Comparison of ENCODE assay signal across 25 cellular contexts in genomic region chr19:39661565-39661964, GRCh38. TPM values are rescaled to one million over a fixed set of nuclear protein-coding genes. Genes with fewer than 3 reads are reported as not detected.
DNase-seq lines count a peak whose midpoint lies in the region; ATAC-seq, FAIRE-seq and TF ChIP-seq lines count a peak whose summit lies in the region.
"Had no signal": no experiment of that assay in that cellular context is flagged by ENCODE, and none has a peak within 500 bp of the region (broad histone marks: within the 10 kb centered on the region; RNA-seq: fewer than 3 reads in every experiment).

No MANE protein-coding gene starts in this region.

- H3K4me3 Mint-ChIP-seq in activated CD4-positive, alpha-beta T cell treated with anti-CD3 and anti-CD28 coated beads for 36 hours = no peak overlapping the region
- no peak overlapping the region for H3K4me3 Mint-ChIP-seq in activated CD4-positive, alpha-beta T cell treated with anti-CD3 and anti-CD28 coated beads, Interleukin-2, amount 10 ng/mL, durations not matched to agents 24 days and 14 days
- peak overlapping the region; percentile 25 for H3K4me3 Mint-ChIP-seq in T-helper 17 cell
- no peak overlapping the region for H3K4me3 Mint-ChIP-seq in stimulated activated effector memory CD8-positive, alpha-beta T cell treated with anti-CD3 and anti-CD28 coated beads, Interleukin-12 subunit alpha, Interleukin-12 subunit beta, amount 100 ng/mL, for 72 hours
- H3K4me3 Mint-ChIP-seq: CD4-positive, CD25-positive, alpha-beta regulatory T cell; CD8-positive, alpha-beta memory T cell had no signal

- no peak overlapping the region for H3K27ac Mint-ChIP-seq in activated CD4-positive, alpha-beta T cell treated with anti-CD3 and anti-CD28 coated beads for 36 hours
- no peak overlapping the region for H3K27ac Mint-ChIP-seq in activated CD4-positive, alpha-beta T cell treated with anti-CD3 and anti-CD28 coated beads, Interleukin-2, amount 10 ng/mL, durations not matched to agents 24 days and 14 days
- H3K27ac Mint-ChIP-seq in T-helper 17 cell = no peak overlapping the region
- no peak overlapping the region for H3K27ac Mint-ChIP-seq in stimulated activated effector memory CD8-positive, alpha-beta T cell treated with anti-CD3 and anti-CD28 coated beads, Interleukin-12 subunit alpha, Interleukin-12 subunit beta, amount 100 ng/mL, for 72 hours
- H3K27ac Mint-ChIP-seq: CD4-positive, CD25-positive, alpha-beta regulatory T cell had no signal

- FAIRE-seq in A549 (lab: Jason Lieb, UNC) = peak; percentile 96
- FAIRE-seq: GM12878, GM19239 had no signal

- intact Hi-C loops in activated CD4-positive, alpha-beta T cell treated with anti-CD3 and anti-CD28 coated beads for 36 hours (cut with DNase I, micrococcal nuclease) = no loop called here
- intact Hi-C loops in activated CD4-positive, alpha-beta T cell treated with anti-CD3 and anti-CD28 coated beads, Interleukin-2, amount 10 ng/mL, durations not matched to agents 24 days and 14 days (cut with micrococcal nuclease) = no loop called here

- no peak overlapping the region for H3K4me2 ChIP-seq in A549

- H3K4me3 ChIP-seq in A549 = no peak overlapping the region
- H3K4me3 ChIP-seq: GM12878, GM23248, HAP-1 had no signal

- CTCF ChIA-PET in activated CD4-positive, alpha-beta T cell treated with anti-CD3 and anti-CD28 coated beads for 36 hours (lab: Charles Lee) = no interaction called here
- CTCF ChIA-PET in A549 (lab: Yijun Ruan, JAX) = interaction anchor here (1.0 to 5.0 kb wide), 5 partner anchors 12 to 182 kb away, joined by 3 to 58 read pairs (median 5); partner anchors contain the start of gene EID2

- TF ChIP-seq POLR2A in A549 (IDR thresholded peaks at IDR 0.05; ENCODE audit: low read length) = no peak

- no peak for TF ChIP-seq CTCF in A549 (IDR thresholded peaks at IDR 0.05)

- H3K27ac ChIP-seq in A549 = no peak overlapping the region
- H3K27ac ChIP-seq: GM23248 had no signal

- H3K9me3 ChIP-seq in A549 (peaks cover 13% of the 10 kb centered on the region), T-helper 17 cell (ENCODE audit: control insufficient read depth, low read length, poor library complexity, severe bottlenecking) (no peaks in the 10 kb centered on the region)
- H3K9me3 ChIP-seq: BE2C, HAP-1 had no signal

- H3K4me1 Mint-ChIP-seq in activated CD4-positive, alpha-beta T cell treated with anti-CD3 and anti-CD28 coated beads for 36 hours = peaks cover 3% of the 10 kb centered on the region
- H3K4me1 Mint-ChIP-seq in activated CD4-positive, alpha-beta T cell treated with anti-CD3 and anti-CD28 coated beads, Interleukin-2, amount 10 ng/mL, durations not matched to agents 24 days and 14 days = no peaks in the 10 kb centered on the region
- H3K4me1 Mint-ChIP-seq in T-helper 17 cell = peaks cover 5% of the 10 kb centered on the region
- no peaks in the 10 kb centered on the region for H3K4me1 Mint-ChIP-seq in stimulated activated effector memory CD8-positive, alpha-beta T cell treated with anti-CD3 and anti-CD28 coated beads, Interleukin-12 subunit alpha, Interleukin-12 subunit beta, amount 100 ng/mL, for 72 hours
- H3K4me1 Mint-ChIP-seq: CD4-positive, CD25-positive, alpha-beta regulatory T cell; CD8-positive, alpha-beta memory T cell had no signal

- no peak for TF ChIP-seq RAD21 in A549 (conservative IDR thresholded peaks at IDR 0.05 in 1 of 2, IDR thresholded peaks at IDR 0.05 in 1 of 2)

- no peaks in the 10 kb centered on the region for H3K4me1 ChIP-seq in A549
- H3K4me1 ChIP-seq: BE2C, HAP-1 had no signal

- no peak for TF ChIP-seq EP300 in A549 (IDR thresholded peaks at IDR 0.05)

- DNase-seq in activated CD4-positive, alpha-beta T cell treated with anti-CD3 and anti-CD28 coated beads for 36 hours = no peak
- DNase-seq in activated CD4-positive, alpha-beta T cell treated with anti-CD3 and anti-CD28 coated beads, Interleukin-2, amount 10 ng/mL, durations not matched to agents 24 days and 14 days = no peak
- no peak for DNase-seq in A549 (ENCODE audit: low read depth in 1 of 2, low spot score in 1 of 2)
- no peak for DNase-seq in T-helper 17 cell
- DNase-seq in stimulated activated effector memory CD8-positive, alpha-beta T cell treated with anti-CD3 and anti-CD28 coated beads, Interleukin-12 subunit alpha, Interleukin-12 subunit beta, amount 100 ng/mL, for 72 hours (ENCODE audit: low spot score in 2 of 2) = no peak
- DNase-seq in NCI-H226 = no peak
- no peak for DNase-seq in stimulated activated CD4-positive, alpha-beta T cell treated with anti-CD3 and anti-CD28 coated beads, Interleukin-2, amount 100 ng/mL, for 48 hours
- DNase-seq: 8988T; ACHN; BE2C; C1 segment of cervical spinal cord; CD4-positive, CD25-positive, alpha-beta regulatory T cell; CD8-positive, alpha-beta memory T cell; COR-L47; DMS 273 treated with DMSO at 0.1 percent for 48 hours; DMS53; DND-41; EL; GM23248 had no signal

- peaks cover 2% of the 10 kb centered on the region for H3K9me3 Mint-ChIP-seq in activated CD4-positive, alpha-beta T cell treated with anti-CD3 and anti-CD28 coated beads for 36 hours (ENCODE audit: low read depth)
- H3K9me3 Mint-ChIP-seq in activated CD4-positive, alpha-beta T cell treated with anti-CD3 and anti-CD28 coated beads, Interleukin-2, amount 10 ng/mL, durations not matched to agents 24 days and 14 days = peaks cover 11% of the 10 kb centered on the region
- no peaks in the 10 kb centered on the region for H3K9me3 Mint-ChIP-seq in stimulated activated effector memory CD8-positive, alpha-beta T cell treated with anti-CD3 and anti-CD28 coated beads, Interleukin-12 subunit alpha, Interleukin-12 subunit beta, amount 100 ng/mL, for 72 hours

- H3K36me3 Mint-ChIP-seq in activated CD4-positive, alpha-beta T cell treated with anti-CD3 and anti-CD28 coated beads for 36 hours (ENCODE audit: low read depth) = no peaks in the 10 kb centered on the region
- H3K36me3 Mint-ChIP-seq in activated CD4-positive, alpha-beta T cell treated with anti-CD3 and anti-CD28 coated beads, Interleukin-2, amount 10 ng/mL, durations not matched to agents 24 days and 14 days (ENCODE audit: low read depth) = no peaks in the 10 kb centered on the region
- peaks cover 3% of the 10 kb centered on the region for H3K36me3 Mint-ChIP-seq in T-helper 17 cell (ENCODE audit: low read depth)
- H3K36me3 Mint-ChIP-seq in stimulated activated effector memory CD8-positive, alpha-beta T cell treated with anti-CD3 and anti-CD28 coated beads, Interleukin-12 subunit alpha, Interleukin-12 subunit beta, amount 100 ng/mL, for 72 hours = no peaks in the 10 kb centered on the region
- H3K36me3 Mint-ChIP-seq: CD4-positive, CD25-positive, alpha-beta regulatory T cell had no signal

- peaks cover 4% of the 10 kb centered on the region for H3K27me3 Mint-ChIP-seq in activated CD4-positive, alpha-beta T cell treated with anti-CD3 and anti-CD28 coated beads for 36 hours
- peaks cover 4% of the 10 kb centered on the region for H3K27me3 Mint-ChIP-seq in activated CD4-positive, alpha-beta T cell treated with anti-CD3 and anti-CD28 coated beads, Interleukin-2, amount 10 ng/mL, durations not matched to agents 24 days and 14 days
- peaks cover 53% of the 10 kb centered on the region for H3K27me3 Mint-ChIP-seq in T-helper 17 cell

- peak; percentile 75 for ATAC-seq in activated CD4-positive, alpha-beta T cell treated with anti-CD3 and anti-CD28 coated beads for 36 hours
- ATAC-seq in A549 (no peak), T-helper 17 cell (no peak)
- ATAC-seq in stimulated activated effector memory CD8-positive, alpha-beta T cell treated with anti-CD3 and anti-CD28 coated beads, Interleukin-12 subunit alpha, Interleukin-12 subunit beta, amount 100 ng/mL, for 72 hours = peak; percentile 45
- ATAC-seq: GM12878 had no signal

- POLR2A ChIA-PET in activated CD4-positive, alpha-beta T cell treated with anti-CD3 and anti-CD28 coated beads for 36 hours (lab: Charles Lee) = no interaction called here
- POLR2A ChIA-PET in A549 (lab: Yijun Ruan, JAX) = no interaction called here

TF ChIP-seq in A549, 52 proteins besides CTCF, POLR2A, EP300 and RAD21 (continues in another document):
- no peak for TF ChIP-seq USF2 (IDR thresholded peaks at IDR 0.05)

RNA-seq across cellular contexts. Expression of gene LGALS16, which starts 5.9 kb away (rescaled TPM):
- not detected for total RNA-seq in activated CD4-positive, alpha-beta T cell treated with anti-CD3 and anti-CD28 coated beads for 36 hours
- total RNA-seq in activated CD4-positive, alpha-beta T cell treated with anti-CD3 and anti-CD28 coated beads, Interleukin-2, amount 10 ng/mL, durations not matched to agents 24 days and 14 days = not detected in 2 replicates
- not detected in 2 replicates for polyA plus RNA-seq in A549 (2011; rRNA removed)
- not detected in 2 replicates for polyA plus RNA-seq in A549 (2012; cell fraction: cytosol; rRNA removed)
- polyA plus RNA-seq in A549 (2012; cell fraction: nucleus; rRNA removed) = not detected in 2 replicates
- polyA plus RNA-seq in A549 (2017; fragmentation: RNase III; extraction: RNeasy Plus Mini Kit Qiagen cat#74134 plus additional on column Dnase treatment) = not detected in 3 replicates
- polyA minus RNA-seq in A549 (2011; rRNA and poly(A)+ RNA removed) = not detected in 2 replicates
- total RNA-seq in T-helper 17 cell = not detected
- total RNA-seq: CD4-positive, CD25-positive, alpha-beta regulatory T cell; CD8-positive, alpha-beta memory T cell; G401; GM12878; GM23248; H4; HT1080 had no signal
- polyA plus RNA-seq: CD4-positive, CD25-positive, alpha-beta regulatory T cell; CD8-positive, alpha-beta memory T cell; GM12878; GM23248 had no signal

RNA-seq across cellular contexts. Expression of gene LGALS14, which starts 42.7 kb away (rescaled TPM):
- 1 to 10 TPM in 1 of 2 experiments, under 1 TPM in 1; 0.80 to 1.4 TPM for total RNA-seq in activated CD4-positive, alpha-beta T cell treated with anti-CD3 and anti-CD28 coated beads for 36 hours
- total RNA-seq in activated CD4-positive, alpha-beta T cell treated with anti-CD3 and anti-CD28 coated beads, Interleukin-2, amount 10 ng/mL, durations not matched to agents 24 days and 14 days = not detected in 2 replicates
- polyA plus RNA-seq in A549 (2011; rRNA removed) (not detected in 2 replicates), A549 (2017; fragmentation: RNase III; extraction: RNeasy Plus Mini Kit Qiagen cat#74134 plus additional on column Dnase treatment) (not detected in 3 replicates)
- not detected in 2 replicates for polyA plus RNA-seq in A549 (2012; cell fraction: cytosol; rRNA removed)
- polyA plus RNA-seq in A549 (2012; cell fraction: nucleus; rRNA removed) = not detected in 2 replicates
- polyA minus RNA-seq in A549 (2011; rRNA and poly(A)+ RNA removed) = not detected in 2 replicates
- not detected for total RNA-seq in T-helper 17 cell
- total RNA-seq: CD4-positive, CD25-positive, alpha-beta regulatory T cell; CD8-positive, alpha-beta memory T cell; G401; GM23248; H4; HT1080 had no signal
- polyA plus RNA-seq: CD8-positive, alpha-beta memory T cell; GM23248 had no signal

RNA-seq across cellular contexts. Expression of gene LGALS13, which starts 59.2 kb away (rescaled TPM):
- total RNA-seq in activated CD4-positive, alpha-beta T cell treated with anti-CD3 and anti-CD28 coated beads for 36 hours = not detected
- not detected in 2 replicates for total RNA-seq in activated CD4-positive, alpha-beta T cell treated with anti-CD3 and anti-CD28 coated beads, Interleukin-2, amount 10 ng/mL, durations not matched to agents 24 days and 14 days
- polyA plus RNA-seq in A549 (2011; rRNA removed) (not detected in 2 replicates), A549 (2017; fragmentation: RNase III; extraction: RNeasy Plus Mini Kit Qiagen cat#74134 plus additional on column Dnase treatment) (not detected in 3 replicates)
- not detected in 2 replicates for polyA plus RNA-seq in A549 (2012; cell fraction: cytosol; rRNA removed)
- polyA plus RNA-seq in A549 (2012; cell fraction: nucleus; rRNA removed) = not detected in 2 replicates
- not detected in 2 replicates for polyA minus RNA-seq in A549 (2011; rRNA and poly(A)+ RNA removed)
- not detected for total RNA-seq in T-helper 17 cell
- total RNA-seq: CD4-positive, CD25-positive, alpha-beta regulatory T cell; CD8-positive, alpha-beta memory T cell; G401; GM12878; GM23248; H4; HT1080 had no signal
- polyA plus RNA-seq: CD4-positive, CD25-positive, alpha-beta regulatory T cell; CD8-positive, alpha-beta memory T cell; GM12878; GM23248 had no signal

Comparison
In these comparisons a context has a peak if more than half of its experiments do, and no peak if none do; other contexts are left out.
1. ATAC-seq: peak in activated CD4-positive, alpha-beta T cell treated with anti-CD3 and anti-CD28 coated beads for 36 hours (single experiment) and stimulated activated effector memory CD8-positive, alpha-beta T cell treated with anti-CD3 and anti-CD28 coated beads, Interleukin-12 subunit alpha, Interleukin-12 subunit beta, amount 100 ng/mL, for 72 hours (single experiment); none in A549 (0 of 2) and T-helper 17 cell (single experiment).